Comparison of ENCODE assay signal across 14 cellular contexts in genomic region chr7:108210796-108211195, GRCh38.
A peak's percentile ranks its signal among the peaks of the same experiment; 100 is the strongest.
DNase-seq lines count a peak whose midpoint lies in the region; ATAC-seq, FAIRE-seq and TF ChIP-seq lines count a peak whose summit lies in the region.
"Had no signal": no experiment of that assay in that cellular context is flagged by ENCODE, and none has a peak within 500 bp of the region (broad histone marks: within the 10 kb centered on the region; RNA-seq: fewer than 3 reads in every experiment).

No MANE protein-coding gene starts in this region.

- peak; percentile 84 for ATAC-seq in esophagus mucosa
- no peak for ATAC-seq in HG03025 (IDR thresholded peaks at IDR 0.05; ENCODE audit: low FRiP score, unreplicated experiment)
- ATAC-seq: CD8-positive, alpha-beta T cell had no signal

- H3K9me3 Mint-ChIP-seq in HFFc6, result no peaks in the 10 kb centered on the region
- peaks cover 2% of the 10 kb centered on the region for H3K9me3 Mint-ChIP-seq in astrocyte (ENCODE audit: unreplicated experiment)
- H3K9me3 Mint-ChIP-seq: CD8-positive, alpha-beta T cell had no signal

- peak overlapping the region; percentile 77 for H3K27ac Mint-ChIP-seq in HFFc6
- peak overlapping the region; percentile 31 for H3K27ac Mint-ChIP-seq in astrocyte (ENCODE audit: unreplicated experiment)
- H3K27ac Mint-ChIP-seq: CD8-positive, alpha-beta T cell had no signal

- H3K27me3 ChIP-seq in astrocyte (ENCODE audit: insufficient read depth, low read length), result no peaks in the 10 kb centered on the region
- H3K27me3 ChIP-seq: BE2C had no signal

- no peak overlapping the region for H3K9ac ChIP-seq in astrocyte (ENCODE audit: low read length)

- H3K4me1 ChIP-seq in astrocyte (ENCODE audit: insufficient read depth, low read length), result peaks cover 10% of the 10 kb centered on the region

- H3K4me3 Mint-ChIP-seq in HFFc6 (no peak overlapping the region), astrocyte (ENCODE audit: unreplicated experiment) (peak overlapping the region; percentile 35)
- H3K4me3 Mint-ChIP-seq: CD8-positive, alpha-beta T cell had no signal

- TF ChIP-seq CTCF in C4-2B (conservative IDR thresholded peaks at IDR 0.05) (no peak), HFFc6 (IDR thresholded peaks at IDR 0.05) (no peak), astrocyte (IDR thresholded peaks at IDR 0.05; ENCODE audit: insufficient read depth, low read depth, low read length) (no peak)

- H3K36me3 ChIP-seq in astrocyte (ENCODE audit: insufficient read depth, low read length), result no peaks in the 10 kb centered on the region
- H3K36me3 ChIP-seq: HAP-1 had no signal

- H3K4me1 Mint-ChIP-seq in HFFc6 (ENCODE audit: low read depth), result peaks cover 18% of the 10 kb centered on the region
- H3K4me1 Mint-ChIP-seq in astrocyte (ENCODE audit: low read depth, unreplicated experiment), result peaks cover 9% of the 10 kb centered on the region

- H4K20me1 ChIP-seq in astrocyte (ENCODE audit: insufficient read depth, low read length), result no peaks in the 10 kb centered on the region

- H3K27me3 Mint-ChIP-seq in HFFc6 (ENCODE audit: insufficient read depth), result peaks cover 5% of the 10 kb centered on the region; the same call in 1 of the 2 replicates
- H3K27me3 Mint-ChIP-seq in astrocyte (ENCODE audit: low read depth, unreplicated experiment), result no peaks in the 10 kb centered on the region

- H3K27ac ChIP-seq in C4-2B, result peak overlapping the region; percentile 2; the same call in 1 of the 2 replicates
- no peak overlapping the region for H3K27ac ChIP-seq in astrocyte (ENCODE audit: low read depth, low read length)
- H3K27ac ChIP-seq: HL-60 had no signal

- H3K4me2 ChIP-seq in astrocyte (ENCODE audit: low read length), result no peak overlapping the region

- H3K79me2 ChIP-seq in astrocyte (ENCODE audit: insufficient read depth, low read length), result no peaks in the 10 kb centered on the region

- H2AFZ ChIP-seq in astrocyte (ENCODE audit: low read depth, low read length), result no peak overlapping the region

- DNase-seq in HFFc6 (no peak), astrocyte (ENCODE audit: low read depth) (no peak), DMS114 treated with DMSO at 0.1 percent for 48 hours (lab: John Stamatoyannopoulos, UW; ENCODE audit: unreplicated experiment) (no peak), HuH-7.5 (ENCODE audit: low spot score) (no peak)
- no peak for DNase-seq in activated CD4-positive, alpha-beta T cell treated with anti-CD3 and anti-CD28 coated beads for 4 hours
- DNase-seq: CD8-positive, alpha-beta T cell; NCI-H1048; NCI-H2081 treated with DMSO at 0.1 percent for 48 hours had no signal

- FAIRE-seq in astrocyte (lab: Jason Lieb, UNC), result no peak

- H3K36me3 Mint-ChIP-seq in HFFc6 (ENCODE audit: low read depth) (no peaks in the 10 kb centered on the region), astrocyte (ENCODE audit: low read depth, unreplicated experiment) (peaks cover 2% of the 10 kb centered on the region)

- no peaks in the 10 kb centered on the region for H3K9me3 ChIP-seq in astrocyte (ENCODE audit: insufficient read depth, low read depth, low read length)
- H3K9me3 ChIP-seq: BE2C had no signal

- no peak overlapping the region for H3K4me3 ChIP-seq in astrocyte (ENCODE audit: insufficient read depth, low read depth, low read length)
- H3K4me3 ChIP-seq: HAP-1 had no signal
